1 cellular context compared by ENCODE assay signal in the genomic region with DNA sequence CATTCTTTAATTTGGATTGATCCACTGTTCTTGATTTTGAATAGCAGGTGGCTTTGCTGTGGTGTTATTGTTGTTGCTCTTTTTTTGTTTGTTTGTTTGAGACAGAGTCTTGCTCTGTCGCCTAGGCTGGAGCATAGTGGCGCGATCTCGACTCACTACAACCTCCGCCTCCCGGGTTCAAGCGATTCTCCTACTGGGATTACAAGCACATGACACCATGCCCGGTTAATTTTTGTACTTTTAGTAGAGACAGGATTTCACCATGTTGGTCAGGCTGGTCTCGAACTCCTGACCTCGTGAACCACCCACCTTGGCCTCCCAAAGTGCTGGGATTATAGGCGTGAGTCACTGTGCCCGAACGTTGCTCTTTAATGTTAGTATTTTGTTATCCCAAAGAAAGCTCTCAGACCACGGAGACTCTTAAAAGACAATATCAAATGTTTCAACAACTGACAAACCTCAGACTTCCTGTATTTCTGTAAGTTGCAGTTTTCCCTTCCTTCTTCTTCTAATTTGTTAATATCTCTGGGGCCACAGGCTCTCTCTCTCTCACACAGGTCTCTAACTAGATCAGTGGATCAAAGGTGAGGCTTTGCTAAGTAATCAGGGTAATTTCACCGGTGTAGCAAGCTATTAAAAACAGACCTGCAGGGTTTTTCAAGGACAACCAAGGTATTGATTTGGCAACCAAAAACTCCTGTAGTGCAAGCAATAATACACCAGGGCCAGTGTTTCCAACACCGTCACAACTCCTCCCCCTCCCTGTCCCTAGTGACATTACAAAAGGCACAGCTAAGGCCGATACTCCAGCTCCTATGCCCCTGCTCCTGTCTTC.
TF ChIP-seq lines count a peak whose summit lies in the region.

No MANE protein-coding gene starts in this region.

TF ChIP-seq in HepG2, 621 proteins besides CTCF, POLR2A, EP300 and RAD21 (continued from another document and continues in another):
- TF ChIP-seq, protein P1, sequence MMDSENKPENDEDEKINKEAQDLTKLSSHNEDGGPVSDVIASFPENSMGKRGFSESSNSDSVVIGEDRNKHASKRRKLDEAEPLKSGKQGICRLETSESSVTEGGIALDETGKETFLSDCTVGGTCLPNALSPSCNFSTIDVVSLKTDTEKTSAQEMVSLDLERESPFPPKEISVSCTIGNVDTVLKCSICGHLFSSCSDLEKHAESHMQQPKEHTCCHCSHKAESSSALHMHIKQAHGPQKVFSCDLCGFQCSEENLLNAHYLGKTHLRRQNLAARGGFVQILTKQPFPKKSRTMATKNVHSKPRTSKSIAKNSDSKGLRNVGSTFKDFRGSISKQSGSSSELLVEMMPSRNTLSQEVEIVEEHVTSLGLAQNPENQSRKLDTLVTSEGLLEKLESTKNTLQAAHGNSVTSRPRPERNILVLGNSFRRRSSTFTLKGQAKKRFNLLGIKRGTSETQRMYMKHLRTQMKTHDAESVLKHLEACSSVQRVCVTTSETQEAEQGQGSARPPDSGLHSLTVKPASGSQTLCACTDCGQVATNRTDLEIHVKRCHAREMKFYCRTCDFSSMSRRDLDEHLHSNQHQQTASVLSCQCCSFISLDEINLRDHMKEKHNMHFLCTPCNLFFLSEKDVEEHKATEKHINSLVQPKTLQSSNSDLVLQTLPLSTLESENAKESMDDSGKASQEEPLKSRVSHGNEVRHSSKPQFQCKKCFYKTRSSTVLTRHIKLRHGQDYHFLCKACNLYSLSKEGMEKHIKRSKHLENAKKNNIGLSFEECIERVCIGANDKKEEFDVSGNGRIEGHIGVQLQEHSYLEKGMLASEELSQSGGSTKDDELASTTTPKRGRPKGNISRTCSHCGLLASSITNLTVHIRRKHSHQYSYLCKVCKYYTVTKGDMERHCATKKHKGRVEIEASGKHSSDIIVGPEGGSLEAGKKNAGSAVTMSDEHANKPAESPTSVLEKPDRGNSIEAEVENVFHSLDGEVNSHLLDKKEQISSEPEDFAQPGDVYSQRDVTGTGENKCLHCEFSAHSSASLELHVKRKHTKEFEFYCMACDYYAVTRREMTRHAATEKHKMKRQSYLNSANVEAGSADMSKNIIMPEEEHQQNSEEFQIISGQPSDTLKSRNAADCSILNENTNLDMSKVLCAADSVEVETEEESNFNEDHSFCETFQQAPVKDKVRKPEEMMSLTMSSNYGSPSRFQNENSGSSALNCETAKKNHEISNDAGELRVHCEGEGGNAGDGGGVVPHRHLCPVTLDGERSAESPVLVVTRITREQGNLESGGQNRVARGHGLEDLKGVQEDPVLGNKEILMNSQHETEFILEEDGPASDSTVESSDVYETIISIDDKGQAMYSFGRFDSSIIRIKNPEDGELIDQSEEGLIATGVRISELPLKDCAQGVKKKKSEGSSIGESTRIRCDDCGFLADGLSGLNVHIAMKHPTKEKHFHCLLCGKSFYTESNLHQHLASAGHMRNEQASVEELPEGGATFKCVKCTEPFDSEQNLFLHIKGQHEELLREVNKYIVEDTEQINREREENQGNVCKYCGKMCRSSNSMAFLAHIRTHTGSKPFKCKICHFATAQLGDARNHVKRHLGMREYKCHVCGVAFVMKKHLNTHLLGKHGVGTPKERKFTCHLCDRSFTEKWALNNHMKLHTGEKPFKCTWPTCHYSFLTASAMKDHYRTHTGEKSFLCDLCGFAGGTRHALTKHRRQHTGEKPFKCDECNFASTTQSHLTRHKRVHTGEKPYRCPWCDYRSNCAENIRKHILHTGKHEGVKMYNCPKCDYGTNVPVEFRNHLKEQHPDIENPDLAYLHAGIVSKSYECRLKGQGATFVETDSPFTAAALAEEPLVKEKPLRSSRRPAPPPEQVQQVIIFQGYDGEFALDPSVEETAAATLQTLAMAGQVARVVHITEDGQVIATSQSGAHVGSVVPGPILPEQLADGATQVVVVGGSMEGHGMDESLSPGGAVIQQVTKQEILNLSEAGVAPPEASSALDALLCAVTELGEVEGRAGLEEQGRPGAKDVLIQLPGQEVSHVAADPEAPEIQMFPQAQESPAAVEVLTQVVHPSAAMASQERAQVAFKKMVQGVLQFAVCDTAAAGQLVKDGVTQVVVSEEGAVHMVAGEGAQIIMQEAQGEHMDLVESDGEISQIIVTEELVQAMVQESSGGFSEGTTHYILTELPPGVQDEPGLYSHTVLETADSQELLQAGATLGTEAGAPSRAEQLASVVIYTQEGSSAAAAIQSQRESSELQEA (CRISPR knock-in tag; IDR thresholded peaks at IDR 0.05; ENCODE audit: not compliant biosample characterization): no peak
- no peak for TF ChIP-seq ZNF354B (CRISPR knock-in tag; IDR thresholded peaks at IDR 0.05)
- no peak for TF ChIP-seq ZBTB10 (CRISPR knock-in tag; IDR thresholded peaks at IDR 0.05; ENCODE audit: borderline replicate concordance)
- peak; percentile 51 for TF ChIP-seq STAG1 (CRISPR knock-in tag; IDR thresholded peaks at IDR 0.05)
- peak; percentile 82; the same call in 1 of the 2 replicates for TF ChIP-seq LCORL (IDR thresholded peaks at IDR 0.05)
- TF ChIP-seq LCORL (CRISPR knock-in tag; IDR thresholded peaks at IDR 0.05): peak; percentile 94
- TF ChIP-seq ZBTB2 (CRISPR knock-in tag; IDR thresholded peaks at IDR 0.05; ENCODE audit: low read depth): no peak
- TF ChIP-seq SRY (CRISPR knock-in tag; IDR thresholded peaks at IDR 0.05): no peak
- TF ChIP-seq MED8 (CRISPR knock-in tag; IDR thresholded peaks at IDR 0.05; ENCODE audit: insufficient replicate concordance): peak; percentile 87
- TF ChIP-seq ZC3H4 (CRISPR knock-in tag; IDR thresholded peaks at IDR 0.05; ENCODE audit: borderline replicate concordance): no peak
- TF ChIP-seq, protein P2, sequence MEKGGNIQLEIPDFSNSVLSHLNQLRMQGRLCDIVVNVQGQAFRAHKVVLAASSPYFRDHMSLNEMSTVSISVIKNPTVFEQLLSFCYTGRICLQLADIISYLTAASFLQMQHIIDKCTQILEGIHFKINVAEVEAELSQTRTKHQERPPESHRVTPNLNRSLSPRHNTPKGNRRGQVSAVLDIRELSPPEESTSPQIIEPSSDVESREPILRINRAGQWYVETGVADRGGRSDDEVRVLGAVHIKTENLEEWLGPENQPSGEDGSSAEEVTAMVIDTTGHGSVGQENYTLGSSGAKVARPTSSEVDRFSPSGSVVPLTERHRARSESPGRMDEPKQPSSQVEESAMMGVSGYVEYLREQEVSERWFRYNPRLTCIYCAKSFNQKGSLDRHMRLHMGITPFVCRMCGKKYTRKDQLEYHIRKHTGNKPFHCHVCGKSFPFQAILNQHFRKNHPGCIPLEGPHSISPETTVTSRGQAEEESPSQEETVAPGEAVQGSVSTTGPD (CRISPR knock-in tag; IDR thresholded peaks at IDR 0.05): peak; percentile 100
- TF ChIP-seq JUNB (CRISPR knock-in tag; IDR thresholded peaks at IDR 0.05; ENCODE audit: borderline replicate concordance): 0 out of 2 replicates have a peak, but pooled peaks have one; percentile 3
- TF ChIP-seq ZBTB43 (CRISPR knock-in tag; conservative IDR thresholded peaks at IDR 0.05): peak; percentile 82; the same call in 1 of the 2 replicates
- peak in 1 of 2 experiments; percentile 65; a peak in 1 of 4 replicates for TF ChIP-seq ATF4 (CRISPR knock-in tag; IDR thresholded peaks at IDR 0.05)
- TF ChIP-seq ZNF879 (CRISPR knock-in tag; IDR thresholded peaks at IDR 0.05): no peak
- peak; percentile 62 for TF ChIP-seq SKIL (CRISPR knock-in tag; IDR thresholded peaks at IDR 0.05; ENCODE audit: borderline replicate concordance)
- 0 out of 2 replicates have a peak, but pooled peaks have one; percentile 38 for TF ChIP-seq ZNF878 (CRISPR knock-in tag; IDR thresholded peaks at IDR 0.05)
- TF ChIP-seq SALL2 (CRISPR knock-in tag; IDR thresholded peaks at IDR 0.05): peak; percentile 78
- TF ChIP-seq ZSCAN12 (CRISPR knock-in tag; IDR thresholded peaks at IDR 0.05): 0 out of 2 replicates have a peak, but pooled peaks have one; percentile 19
- no peak for TF ChIP-seq ZBTB46 (CRISPR knock-in tag; IDR thresholded peaks at IDR 0.05; ENCODE audit: borderline replicate concordance)
- peak; percentile 66; the same call in 1 of the 2 replicates for TF ChIP-seq ZSCAN22 (CRISPR knock-in tag; IDR thresholded peaks at IDR 0.05)
- TF ChIP-seq ZBTB33 (CRISPR knock-in tag; IDR thresholded peaks at IDR 0.05): peak; percentile 54
- TF ChIP-seq, protein P3, sequence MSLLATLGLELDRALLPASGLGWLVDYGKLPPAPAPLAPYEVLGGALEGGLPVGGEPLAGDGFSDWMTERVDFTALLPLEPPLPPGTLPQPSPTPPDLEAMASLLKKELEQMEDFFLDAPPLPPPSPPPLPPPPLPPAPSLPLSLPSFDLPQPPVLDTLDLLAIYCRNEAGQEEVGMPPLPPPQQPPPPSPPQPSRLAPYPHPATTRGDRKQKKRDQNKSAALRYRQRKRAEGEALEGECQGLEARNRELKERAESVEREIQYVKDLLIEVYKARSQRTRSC (CRISPR knock-in tag; IDR thresholded peaks at IDR 0.05; ENCODE audit: low read depth): no peak
- peak; percentile 99 for TF ChIP-seq RXRB (CRISPR knock-in tag; IDR thresholded peaks at IDR 0.05; ENCODE audit: borderline replicate concordance)
